ENCODE assay signal across 9 cellular contexts in the genomic region with DNA sequence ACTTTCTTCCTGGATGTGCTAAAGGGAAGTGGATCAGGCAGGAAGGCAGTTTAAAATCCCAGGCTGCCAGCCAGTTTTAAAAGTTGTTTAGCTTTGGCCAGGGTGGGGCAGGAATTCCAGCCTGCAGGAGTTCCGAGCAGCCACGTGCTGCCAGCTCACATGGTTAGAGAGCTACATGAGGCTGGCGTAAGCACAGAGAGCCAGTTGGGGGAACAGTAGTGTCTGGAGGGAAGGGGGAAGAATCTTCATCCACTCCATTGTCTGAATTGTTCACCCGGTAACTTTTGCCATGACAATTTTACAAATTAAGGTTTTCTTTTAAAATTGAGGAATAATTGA. TPM values are rescaled to one million over a fixed set of nuclear protein-coding genes. Genes with fewer than 3 reads are reported as not detected.
A peak's percentile ranks its signal among the peaks of the same experiment; 100 is the strongest.
DNase-seq lines count a peak whose midpoint lies in the region; ATAC-seq and TF ChIP-seq lines count a peak whose summit lies in the region.
"Had no signal": no experiment of that assay in that cellular context is flagged by ENCODE, and none has a peak within 500 bp of the region (broad histone marks: within the 10 kb centered on the region; RNA-seq: fewer than 3 reads in every experiment).

No MANE protein-coding gene starts in this region.

- no peak for ATAC-seq in activated T-cell treated with anti-CD3 and anti-CD28 coated beads, Interleukin-2, amount 50 U/mL, for 72 hours (replicated peaks in 1 of 2)

- no peaks in the 10 kb centered on the region for H3K27me3 ChIP-seq in brain microvascular endothelial cell (replicated peaks)

- H3K4me3 Mint-ChIP-seq in CD14-positive monocyte, result no peak overlapping the region
- H3K4me3 Mint-ChIP-seq in activated T-cell treated with anti-CD3 and anti-CD28 coated beads, Interleukin-2, amount 50 U/mL, for 72 hours, result no peak overlapping the region
- H3K4me3 Mint-ChIP-seq: naive B cell had no signal

- peaks cover 0 to 5% (median 0%) of the 10 kb centered on the region in 7 donors for H3K9me3 Mint-ChIP-seq in CD14-positive monocyte
- no peaks in the 10 kb centered on the region for H3K9me3 Mint-ChIP-seq in activated T-cell treated with anti-CD3 and anti-CD28 coated beads, Interleukin-2, amount 50 U/mL, for 72 hours
- H3K9me3 Mint-ChIP-seq: naive B cell had no signal

- peaks cover 19 to 24% of the 10 kb centered on the region in 2 donors for H3K36me3 Mint-ChIP-seq in CD14-positive monocyte
- H3K36me3 Mint-ChIP-seq in activated T-cell treated with anti-CD3 and anti-CD28 coated beads, Interleukin-2, amount 50 U/mL, for 72 hours (ENCODE audit: insufficient read depth in 2 of 2), result peaks cover 3 to 13% of the 10 kb centered on the region in 2 donors

- intact Hi-C loops in CD14-positive monocyte (cut with micrococcal nuclease), result no loop called here

- DNase-seq in CD14-positive monocyte (ENCODE audit: low spot score), result no peak
- DNase-seq in LoVo (ENCODE audit: low spot score), result peak; percentile 92
- DNase-seq in brain microvascular endothelial cell, result no peak
- DNase-seq in kidney glomerular epithelial cell (lab: John Stamatoyannopoulos, UW), result peak; percentile 69
- peak in 32 of 49 donors; percentile 18 to 83 (median 50) for DNase-seq in substantia nigra (lab: John Stamatoyannopoulos, UW)
- no peak for DNase-seq in activated CD8-positive, alpha-beta memory T cell treated with anti-CD3 and anti-CD28 coated beads, Interleukin-2, amount 50 U/mL, for 4 hours
- no peak for DNase-seq in activated naive CD4-positive, alpha-beta T cell (lab: John Stamatoyannopoulos, UW)
- DNase-seq in activated T-cell treated with anti-CD3 and anti-CD28 coated beads, Interleukin-2, amount 50 U/mL, for 72 hours, result no peak
- DNase-seq: naive B cell had no signal

- peak overlapping the region; percentile 9 for H3K27ac ChIP-seq in brain microvascular endothelial cell
- peak overlapping the region; percentile 96 for H3K27ac ChIP-seq in substantia nigra (ENCODE audit: low read depth, low read length, poor library complexity, severe bottlenecking)

- peaks cover 0 to 3% (median 0%) of the 10 kb centered on the region in 3 donors for H3K27me3 Mint-ChIP-seq in CD14-positive monocyte (ENCODE audit: low read depth in 3 of 3)
- H3K27me3 Mint-ChIP-seq in activated T-cell treated with anti-CD3 and anti-CD28 coated beads, Interleukin-2, amount 50 U/mL, for 72 hours (ENCODE audit: low read depth), result no peaks in the 10 kb centered on the region

- no peak overlapping the region for H3K4me3 ChIP-seq in brain microvascular endothelial cell (ENCODE audit: low read depth, low read length)

- in situ Hi-C loops in brain microvascular endothelial cell (cut with HindIII; ENCODE audit: low pct_ligation_motif_present, low sequenced_read_pairs), result no loop called here

- H3K36me3 ChIP-seq in brain microvascular endothelial cell (replicated peaks), result peaks cover 8% of the 10 kb centered on the region

- peak overlapping the region in 4 of 7 donors; percentile 57 to 86 (median 83) for H3K27ac Mint-ChIP-seq in CD14-positive monocyte
- H3K27ac Mint-ChIP-seq in activated T-cell treated with anti-CD3 and anti-CD28 coated beads, Interleukin-2, amount 50 U/mL, for 72 hours, result no peak overlapping the region
- H3K27ac Mint-ChIP-seq: naive B cell had no signal

- H3K4me1 Mint-ChIP-seq in CD14-positive monocyte, result peaks cover 87% of the 10 kb centered on the region
- peaks cover 49% of the 10 kb centered on the region for H3K4me1 Mint-ChIP-seq in activated T-cell treated with anti-CD3 and anti-CD28 coated beads, Interleukin-2, amount 50 U/mL, for 72 hours (ENCODE audit: low read depth)

- TF ChIP-seq CTCF in CD14-positive monocyte (IDR thresholded peaks at IDR 0.05), result no peak
- TF ChIP-seq CTCF in brain microvascular endothelial cell (IDR thresholded peaks at IDR 0.05; ENCODE audit: low read depth, low read length, missing control alignments), result no peak

RNA-seq across cellular contexts. Expression of a gene that starts 12.0 kb away (rescaled TPM):
- 1 to 10 TPM; 3.6 to 4.0 TPM for polyA plus RNA-seq in CD14-positive monocyte
- 100 to 1,000 TPM; 121 to 128 TPM for total RNA-seq in activated T-cell treated with anti-CD3 and anti-CD28 coated beads, Interleukin-2, amount 50 U/mL, for 72 hours

RNA-seq across cellular contexts. Expression of a gene that starts 12.2 kb away (rescaled TPM):
- 10 to 100 TPM in 1 of 2 donors, 1 to 10 TPM in 1; 8.6 to 10.8 TPM for polyA plus RNA-seq in CD14-positive monocyte
- total RNA-seq in activated T-cell treated with anti-CD3 and anti-CD28 coated beads, Interleukin-2, amount 50 U/mL, for 72 hours, result 10 to 100 TPM; 10.3 to 13.7 TPM

RNA-seq across cellular contexts. Expression of a gene that starts 21.6 kb away (rescaled TPM):
- polyA plus RNA-seq in CD14-positive monocyte, result 1 to 10 TPM; 1.1 to 1.4 TPM
- 10 to 100 TPM; 30.4 to 31.5 TPM for total RNA-seq in activated T-cell treated with anti-CD3 and anti-CD28 coated beads, Interleukin-2, amount 50 U/mL, for 72 hours

RNA-seq across cellular contexts. Expression of a gene that starts 26.9 kb away (rescaled TPM):
- not detected for polyA plus RNA-seq in CD14-positive monocyte
- total RNA-seq in activated T-cell treated with anti-CD3 and anti-CD28 coated beads, Interleukin-2, amount 50 U/mL, for 72 hours, result under 1 TPM; 0.48 to 0.49 TPM

RNA-seq across cellular contexts. Expression of a gene that starts 38.5 kb away (rescaled TPM):
- 1 to 10 TPM; 1.8 to 3.2 TPM for polyA plus RNA-seq in CD14-positive monocyte
- total RNA-seq in activated T-cell treated with anti-CD3 and anti-CD28 coated beads, Interleukin-2, amount 50 U/mL, for 72 hours, result 10 to 100 TPM; 27.9 to 29.8 TPM

Comparison
In these comparisons a context has a peak if more than half of its experiments do, and no peak if none do; other contexts are left out.
1. DNase-seq: peak in LoVo (single experiment), kidney glomerular epithelial cell (single experiment) and substantia nigra (32 of 49); none in CD14-positive monocyte (single experiment), brain microvascular endothelial cell (single experiment), activated CD8-positive, alpha-beta memory T cell treated with anti-CD3 and anti-CD28 coated beads, Interleukin-2, amount 50 U/mL, for 4 hours (single experiment), activated naive CD4-positive, alpha-beta T cell (0 of 4) and activated T-cell treated with anti-CD3 and anti-CD28 coated beads, Interleukin-2, amount 50 U/mL, for 72 hours (0 of 2).